ENCODE assay signal across 10 cellular contexts in genomic region chr13:67867206-67867605, GRCh38.
"Had no signal": no experiment of that assay in that cellular context is flagged by ENCODE, and none has a peak within 500 bp of the region (broad histone marks: within the 10 kb centered on the region; RNA-seq: fewer than 3 reads in every experiment).

No MANE protein-coding gene starts in this region.

- H2AFZ ChIP-seq: GM23248, GM23338 had no signal

- H3K36me3 ChIP-seq: HAP-1 had no signal

- H3K4me2 ChIP-seq: GM23338 had no signal

- H3K4me1 ChIP-seq: HAP-1 had no signal

- H3K27ac Mint-ChIP-seq: GM23338, H9, HFFc6 had no signal

- H3K9me3 ChIP-seq: HAP-1 had no signal

- H3K27ac ChIP-seq: GM23248 had no signal

- H3K4me3 Mint-ChIP-seq: GM23338, H9, HFFc6 had no signal

- DNase-seq: GM23248, GOT3, H7, H9, HCEC 1CT, HFFc6 had no signal

- H3K9ac ChIP-seq: GM23248 had no signal

- ATAC-seq: GM23338, HCT116 had no signal

- H3K4me1 Mint-ChIP-seq: GM23338, H9 had no signal

- H3K4me3 ChIP-seq: GM23248, GM23338, HAP-1 had no signal

- FAIRE-seq: H54 had no signal
